In the genomic region with DNA sequence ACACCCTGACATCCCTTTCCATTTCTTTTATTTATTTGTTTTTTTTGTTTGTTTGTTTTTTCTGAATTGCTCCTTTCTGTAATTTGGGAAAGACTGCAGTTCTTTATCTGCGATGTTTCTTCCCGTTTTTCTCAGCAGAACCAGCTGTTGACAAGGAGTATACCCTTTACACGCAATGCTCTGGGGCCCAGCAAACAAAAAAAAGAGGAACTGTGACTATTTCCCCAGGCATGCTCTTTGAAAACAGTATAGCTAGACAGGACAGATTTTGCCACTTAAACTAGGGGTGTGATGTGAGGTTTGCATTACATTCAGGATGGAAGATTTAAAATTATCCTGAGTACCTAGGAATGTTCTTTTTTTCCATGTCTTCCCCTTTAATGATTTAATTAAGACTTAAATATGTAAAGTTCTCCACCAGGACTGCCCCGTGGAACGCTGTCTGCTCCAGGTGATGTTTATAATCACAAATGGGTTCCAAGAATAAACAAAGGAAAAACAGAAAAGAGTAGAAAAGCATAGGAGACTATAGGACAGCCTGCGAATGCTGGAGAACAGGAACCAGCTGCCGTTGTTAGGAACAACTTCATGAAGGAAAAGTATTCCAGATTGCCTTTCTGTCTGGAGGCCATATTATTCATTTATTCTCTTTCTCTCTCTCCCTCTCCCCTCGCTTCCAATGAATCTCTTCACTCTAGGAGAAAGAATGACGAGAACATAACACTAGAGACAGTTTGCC, we compare ENCODE assay signal across 9 cellular contexts. TPM values are rescaled to one million over a fixed set of nuclear protein-coding genes. Genes with fewer than 3 reads are reported as not detected.
DNase-seq lines count a peak whose midpoint lies in the region; ATAC-seq lines count a peak whose summit lies in the region.
"Had no signal": no experiment of that assay in that cellular context is flagged by ENCODE, and none has a peak within 500 bp of the region (broad histone marks: within the 10 kb centered on the region; RNA-seq: fewer than 3 reads in every experiment).

No MANE protein-coding gene starts in this region.

- H3K9ac ChIP-seq in skeletal muscle tissue (ENCODE audit: low read depth in 1 of 3, low read length in 3 of 3), result no peak overlapping the region

- peaks cover 11 to 56% (median 37%) of the 10 kb centered on the region in 3 donors for H3K36me3 ChIP-seq in skeletal muscle tissue (ENCODE audit: control insufficient read depth in 3 of 3, insufficient read depth in 3 of 3, low read length in 3 of 3)

- DNase-seq in AML-193 (lab: John Stamatoyannopoulos, UW) (peak; percentile 88 to 92), caudate nucleus (lab: John Stamatoyannopoulos, UW) (no peak), RKO (ENCODE audit: low spot score) (no peak)
- DNase-seq in stimulated activated CD4-positive, alpha-beta T cell treated with anti-CD3 and anti-CD28 coated beads, Interleukin-12 subunit alpha, Interleukin-12 subunit beta, amount 100 ng/mL, for 4 hours, result no peak
- no peak for DNase-seq in stimulated activated CD4-positive, alpha-beta T cell treated with anti-CD3 and anti-CD28 coated beads, Interleukin-4, amount 100 ng/mL, for 4 hours
- DNase-seq: psoas muscle had no signal

- ATAC-seq in GM19395 (IDR thresholded peaks at IDR 0.05; ENCODE audit: unreplicated experiment) (peak; percentile 81), HG03565 (IDR thresholded peaks at IDR 0.05; ENCODE audit: unreplicated experiment) (peak; percentile 48)

- no peaks in the 10 kb centered on the region for H3K27me3 ChIP-seq in skeletal muscle tissue (ENCODE audit: control insufficient read depth in 3 of 3, insufficient read depth in 3 of 3, low read length in 3 of 3)

- H3K4me3 ChIP-seq in skeletal muscle tissue (ENCODE audit: low read length in 3 of 3), result no peak overlapping the region
- H3K4me3 ChIP-seq: psoas muscle had no signal

- peaks cover 5 to 23% (median 20%) of the 10 kb centered on the region in 3 donors for H3K4me1 ChIP-seq in skeletal muscle tissue (ENCODE audit: control insufficient read depth in 3 of 3, insufficient read depth in 3 of 3, low read length in 3 of 3)

- no peaks in the 10 kb centered on the region for H3K9me3 ChIP-seq in skeletal muscle tissue (ENCODE audit: control insufficient read depth in 3 of 3, low read length in 3 of 3)
- H3K9me3 ChIP-seq: psoas muscle had no signal

- H3K27ac ChIP-seq in caudate nucleus (ENCODE audit: low read depth, low read length), result peak overlapping the region; percentile 45
- H3K27ac ChIP-seq in skeletal muscle tissue (ENCODE audit: low read depth, low read length), result peak overlapping the region; percentile 28
- H3K27ac ChIP-seq: psoas muscle had no signal

RNA-seq across cellular contexts. Expression of a gene that starts 43.3 kb away (rescaled TPM):
- total RNA-seq in skeletal muscle tissue, result 44.9 TPM

Comparison
In these comparisons a context has a peak if more than half of its experiments do, and no peak if none do; other contexts are left out.
1. DNase-seq: peak in AML-193 (2 of 2); none in caudate nucleus (0 of 61), stimulated activated CD4-positive, alpha-beta T cell treated with anti-CD3 and anti-CD28 coated beads, Interleukin-12 subunit alpha, Interleukin-12 subunit beta, amount 100 ng/mL, for 4 hours (single experiment), stimulated activated CD4-positive, alpha-beta T cell treated with anti-CD3 and anti-CD28 coated beads, Interleukin-4, amount 100 ng/mL, for 4 hours (0 of 2) and RKO (single experiment).